ENCODE assay signal across 8 cellular contexts in genomic region chr6:7617954-7618764, GRCh38. TPM values are rescaled to one million over a fixed set of nuclear protein-coding genes. Genes with fewer than 3 reads are reported as not detected.
A peak's percentile ranks its signal among the peaks of the same experiment; 100 is the strongest.
DNase-seq lines count a peak whose midpoint lies in the region; ATAC-seq, FAIRE-seq and TF ChIP-seq lines count a peak whose summit lies in the region.

No MANE protein-coding gene starts in this region.

- peak; percentile 26 for TF ChIP-seq CTCF in epithelial cell of esophagus (IDR thresholded peaks at IDR 0.05; ENCODE audit: insufficient read depth, low read depth, low read length, missing control alignments)

- no peak overlapping the region for H3K4me3 ChIP-seq in epithelial cell of esophagus (ENCODE audit: low read length)

- intact Hi-C loops in sciatic nerve (cut with DNase I) = loop anchor here (10.0 kb wide), 1 partner anchor 343 kb away; no protein-coding TSS in a partner anchor

- ATAC-seq in sciatic nerve = peak; percentile 85
- no peak for ATAC-seq in GM18505 (IDR thresholded peaks at IDR 0.05; ENCODE audit: unreplicated experiment)

- TF ChIP-seq POLR2A in H54 (IDR thresholded peaks at IDR 0.05; ENCODE audit: low read depth, low read length) (no peak), GM18505 (IDR thresholded peaks at IDR 0.05; ENCODE audit: borderline replicate concordance, extremely low read depth, insufficient read depth, insufficient read length) (no peak)

- DNase-seq in ELR (ENCODE audit: low read depth) (peak; percentile 78), H54 (ENCODE audit: insufficient read length, low spot score) (peak; percentile 43), NOMO-1 treated with DMSO at 0.1 percent for 48 hours (lab: John Stamatoyannopoulos, UW; ENCODE audit: unreplicated experiment) (peak; percentile 93), epithelial cell of esophagus (ENCODE audit: low read depth) (peak; percentile 65), sciatic nerve (ENCODE audit: low spot score) (peak; percentile 67), frontal cortex (ENCODE audit: low spot score in 2 of 2) (no peak)
- no peak for DNase-seq in NK-92 treated with Interleukin-12 subunit alpha and Interleukin-12 subunit beta, amount 100 ng/mL, for 24 hours (lab: John Stamatoyannopoulos, UW)

- peak; percentile 6 for FAIRE-seq in H54 (lab: Jason Lieb, UNC)
- FAIRE-seq in frontal cortex (lab: Jason Lieb, UNC) = no peak

RNA-seq across cellular contexts. Expression of gene SNRNP48, which starts 28.2 kb away (rescaled TPM):
- total RNA-seq in sciatic nerve = 14.6 TPM
- total RNA-seq in frontal cortex = 15.9 TPM

Comparison
In these comparisons a context has a peak if more than half of its experiments do, and no peak if none do; other contexts are left out.
1. DNase-seq: peak in ELR (single experiment), H54 (single experiment), NOMO-1 treated with DMSO at 0.1 percent for 48 hours (single experiment), epithelial cell of esophagus (single experiment) and sciatic nerve (single experiment); none in frontal cortex (0 of 2) and NK-92 treated with Interleukin-12 subunit alpha and Interleukin-12 subunit beta, amount 100 ng/mL, for 24 hours (single experiment).